Comparison of ENCODE assay signal across 8 cellular contexts in genomic region chr16:75238132-75238852, GRCh38. TPM values are rescaled to one million over a fixed set of nuclear protein-coding genes. Genes with fewer than 3 reads are reported as not detected.
A peak's percentile ranks its signal among the peaks of the same experiment; 100 is the strongest.
DNase-seq lines count a peak whose midpoint lies in the region; ATAC-seq and TF ChIP-seq lines count a peak whose summit lies in the region.
"Had no signal": no experiment of that assay in that cellular context is flagged by ENCODE, and none has a peak within 500 bp of the region (broad histone marks: within the 10 kb centered on the region; RNA-seq: fewer than 3 reads in every experiment).

No MANE protein-coding gene starts in this region.

- H3K4me1 ChIP-seq in HUES64 (ENCODE audit: insufficient read depth, low read length), result peaks cover 4% of the 10 kb centered on the region; the same call in 1 of the 2 replicates
- peaks cover 45 to 91% of the 10 kb centered on the region in 2 donors for H3K4me1 ChIP-seq in thoracic aorta (ENCODE audit: control insufficient read depth in 1 of 2, low read depth in 2 of 2)

- peak overlapping the region; percentile 71 for H3K27ac ChIP-seq in HUES64 (ENCODE audit: low read depth, low read length)
- peak overlapping the region; percentile 97 for H3K27ac ChIP-seq in caudate nucleus (ENCODE audit: low read depth, low read length)
- H3K27ac ChIP-seq in layer of hippocampus (ENCODE audit: low read depth, low read length), result peak overlapping the region; percentile 99
- peak overlapping the region; percentile 92 to 99 for H3K27ac ChIP-seq in thoracic aorta

- TF ChIP-seq CTCF in thoracic aorta (IDR thresholded peaks at IDR 0.05), result peak; percentile 18

- no peaks in the 10 kb centered on the region for H3K27me3 ChIP-seq in HUES64 (ENCODE audit: insufficient read depth, low read length)
- H3K27me3 ChIP-seq in layer of hippocampus (ENCODE audit: control insufficient read depth, insufficient read depth, low read length), result no peaks in the 10 kb centered on the region
- H3K27me3 ChIP-seq in thoracic aorta (replicated peaks; ENCODE audit: insufficient read depth), result no peaks in the 10 kb centered on the region

- H3K36me3 ChIP-seq in HUES64 (ENCODE audit: insufficient read depth, low read length) (peaks cover 73% of the 10 kb centered on the region), thoracic aorta (peaks cover 24% of the 10 kb centered on the region)

- peak in 56 of 61 donors; percentile 65 to 92 (median 81) for DNase-seq in caudate nucleus (lab: John Stamatoyannopoulos, UW)
- DNase-seq in thoracic aorta (ENCODE audit: low spot score), result peak; percentile 62
- DNase-seq in GF-D8 (lab: John Stamatoyannopoulos, UW), result no peak
- no peak for DNase-seq in SW 1271 (lab: John Stamatoyannopoulos, UW)
- DNase-seq: activated CD4-positive, alpha-beta memory T cell treated with anti-CD3 and anti-CD28 coated beads, Interleukin-2, amount 10 ng/mL, durations not matched to agents 7 days and 5 days had no signal

- peak; percentile 65 for ATAC-seq in thoracic aorta (ENCODE audit: insufficient number of reproducible peaks, low FRiP score, low read depth)
- ATAC-seq in GM18517 (IDR thresholded peaks at IDR 0.05; ENCODE audit: unreplicated experiment), result no peak

- H3K9ac ChIP-seq in HUES64 (ENCODE audit: low read depth, low read length), result 0 out of 2 replicates have a peak overlapping the region, but pooled peaks have one; percentile 46

- 87% methylated on average over 25 of the region's 25 CpGs for WGBS in HUES64

- H3K4me3 ChIP-seq in HUES64 (ENCODE audit: low read length) (no peak overlapping the region), thoracic aorta (peak overlapping the region; percentile 42)

- H3K9me3 ChIP-seq in HUES64 (ENCODE audit: insufficient read depth, low read depth, low read length) (no peaks in the 10 kb centered on the region), thoracic aorta (no peaks in the 10 kb centered on the region)

RNA-seq across cellular contexts. Expression of gene BCAR1, which starts 13.1 kb away (rescaled TPM):
- polyA plus RNA-seq in HUES64 (2013, experiment 1 of 2), result 43.7 TPM
- 40.2 TPM for polyA plus RNA-seq in HUES64 (2013, experiment 2 of 2)
- 100 to 1,000 TPM; 116 to 166 TPM for total RNA-seq in thoracic aorta
- total RNA-seq: activated CD4-positive, alpha-beta memory T cell treated with anti-CD3 and anti-CD28 coated beads, Interleukin-2, amount 10 ng/mL, durations not matched to agents 7 days and 5 days had no signal

RNA-seq across cellular contexts. Expression of gene CTRB1, which starts 19.5 kb away (rescaled TPM):
- not detected for polyA plus RNA-seq in HUES64 (2013, experiment 1 of 2)
- polyA plus RNA-seq in HUES64 (2013, experiment 2 of 2), result not detected
- 1 to 10 TPM; 4.9 to 9.3 TPM for total RNA-seq in thoracic aorta
- total RNA-seq: activated CD4-positive, alpha-beta memory T cell treated with anti-CD3 and anti-CD28 coated beads, Interleukin-2, amount 10 ng/mL, durations not matched to agents 7 days and 5 days had no signal

RNA-seq across cellular contexts. Expression of gene CTRB2, which starts 31.3 kb away (rescaled TPM):
- polyA plus RNA-seq in HUES64 (2013, experiment 1 of 2), result not detected
- not detected for polyA plus RNA-seq in HUES64 (2013, experiment 2 of 2)
- total RNA-seq in thoracic aorta, result 10 to 100 TPM; 12.5 TPM
- total RNA-seq: activated CD4-positive, alpha-beta memory T cell treated with anti-CD3 and anti-CD28 coated beads, Interleukin-2, amount 10 ng/mL, durations not matched to agents 7 days and 5 days had no signal

Comparison
In these comparisons a context has a peak if more than half of its experiments do, and no peak if none do; other contexts are left out.
1. DNase-seq: peak in caudate nucleus (56 of 61) and thoracic aorta (single experiment); none in GF-D8 (single experiment) and SW 1271 (0 of 2).
2. Peak in every context shown above with its lines, with median percentiles within 50 percentile points of each other: H3K27ac ChIP-seq.